23 cellular contexts compared by ENCODE assay signal in genomic region chr20:47459344-47460073, GRCh38.
"Had no signal": no experiment of that assay in that cellular context is flagged by ENCODE, and none has a peak within 500 bp of the region (broad histone marks: within the 10 kb centered on the region; RNA-seq: fewer than 3 reads in every experiment).

No MANE protein-coding gene starts in this region.

- H3K27me3 Mint-ChIP-seq: memory B cell, progenitor cell of endocrine pancreas had no signal

- H3K9me3 ChIP-seq: esophagus squamous epithelium, gastroesophageal sphincter, left lung, lower lobe of right lung, ovary, suprapubic skin, thyroid gland, upper lobe of left lung, uterus had no signal

- H3K4me1 Mint-ChIP-seq: natural killer cell had no signal

- H3K4me1 ChIP-seq: thyroid gland, uterus had no signal

- H3K27me3 ChIP-seq: esophagus squamous epithelium, gastroesophageal sphincter, left lung, ovary, suprapubic skin, thyroid gland, upper lobe of left lung, uterus had no signal

- H3K4me3 ChIP-seq: esophagus squamous epithelium, gastroesophageal sphincter, left lung, lower lobe of right lung, ovary, smooth muscle cell, suprapubic skin, thyroid gland, upper lobe of left lung, uterus had no signal

- H3K36me3 ChIP-seq: esophagus squamous epithelium, gastroesophageal sphincter, left lung, lower lobe of right lung, ovary, suprapubic skin, thyroid gland, upper lobe of left lung, uterus had no signal

- H3K36me3 Mint-ChIP-seq: memory B cell, mesothelial cell of epicardium, natural killer cell had no signal

- ATAC-seq: gastroesophageal sphincter; left lung; lower lobe of right lung; natural killer cell; right cardiac atrium; stimulated activated naive CD8-positive, alpha-beta T cell treated with anti-CD3 and anti-CD28 coated beads, Interleukin-15, Interleukin-2, amounts not matched to agents 100 U/mL and 50 U/mL, for 24 hours had no signal

- H3K4me3 Mint-ChIP-seq: memory B cell, mesothelial cell of epicardium, natural killer cell, neural crest cell had no signal

- H3K9me3 Mint-ChIP-seq: memory B cell, mesothelial cell of epicardium, natural killer cell, neural crest cell had no signal

- H3K27ac ChIP-seq: esophagus squamous epithelium, gastroesophageal sphincter, left lung, lower lobe of right lung, ovary, suprapubic skin, thyroid gland, upper lobe of left lung, uterus had no signal

- H3K27ac Mint-ChIP-seq: memory B cell, mesothelial cell of epicardium, natural killer cell, progenitor cell of endocrine pancreas had no signal

- H3K4me2 ChIP-seq: smooth muscle cell had no signal

- DNase-seq: dermis blood vessel endothelial cell; esophagus squamous epithelium; foreskin fibroblast; glutamatergic neuron; islet precursor cell; left lung; lower lobe of right lung; natural killer cell; nucleus accumbens; ovary; right cardiac atrium; stimulated activated CD4-positive, alpha-beta T cell treated with anti-CD3 and anti-CD28 coated beads, Interleukin-2, amount 100 ng/mL, for 48 hours; stimulated activated naive CD8-positive, alpha-beta T cell treated with anti-CD3 and anti-CD28 coated beads, Interleukin-15, Interleukin-2, amounts not matched to agents 100 U/mL and 50 U/mL, for 24 hours; thyroid gland; uterus had no signal
